In the genomic region with DNA sequence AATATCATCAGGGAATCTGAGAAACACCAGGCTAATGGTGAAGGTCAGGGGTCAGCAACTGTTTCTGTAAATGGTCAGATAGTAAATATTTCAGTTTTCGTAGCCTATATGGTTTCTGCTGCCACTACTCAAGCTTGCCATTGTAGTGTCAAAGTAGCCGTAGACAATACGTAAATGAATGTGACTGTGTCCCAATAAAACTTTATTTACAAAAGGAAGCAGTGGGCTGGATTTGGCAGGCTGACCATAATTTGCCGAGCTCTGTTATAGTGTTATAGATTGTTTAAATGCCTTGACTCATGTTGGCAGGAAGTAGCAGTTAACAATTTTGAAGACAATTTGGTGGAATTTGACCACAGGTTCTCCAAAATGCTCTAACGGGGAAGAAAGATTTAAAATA, we compare ENCODE assay signal across 12 cellular contexts.
DNase-seq lines count a peak whose midpoint lies in the region; ATAC-seq and TF ChIP-seq lines count a peak whose summit lies in the region.
"Had no signal": no experiment of that assay in that cellular context is flagged by ENCODE, and none has a peak within 500 bp of the region (broad histone marks: within the 10 kb centered on the region; RNA-seq: fewer than 3 reads in every experiment).

No MANE protein-coding gene starts in this region.

- DNase-seq in CD8-positive, alpha-beta memory T cell, result no peak
- DNase-seq in MG63, result peak; percentile 36
- peak; percentile 83 for DNase-seq in choroid plexus epithelial cell (ENCODE audit: low read depth)
- DNase-seq in natural killer cell treated with Interleukin-12 subunit alpha and Interleukin-12 subunit beta and Interleukin-15 and Interleukin-18, amount 100 ng/mL, for 72 hours (ENCODE audit: low spot score), result no peak
- DNase-seq in Peyer's patch, result no peak
- no peak for DNase-seq in mucosa of gallbladder (ENCODE audit: low spot score)
- no peak for DNase-seq in kidney tubule cell (ENCODE audit: low spot score)
- no peak for DNase-seq in activated CD4-positive, alpha-beta T cell treated with anti-CD3 and anti-CD28 coated beads for 48 hours
- DNase-seq: anterior cingulate cortex, hypothalamus, NCI-H748 treated with DMSO at 0.1 percent for 48 hours, posterior cingulate gyrus had no signal

- H3K36me3 ChIP-seq in CD8-positive, alpha-beta memory T cell (ENCODE audit: insufficient read depth, low read length), result peaks cover 7% of the 10 kb centered on the region
- H3K36me3 ChIP-seq in MG63 (peaks cover 20% of the 10 kb centered on the region), Peyer's patch (peaks cover 0 to 29% (median 0%) of the 10 kb centered on the region in 3 donors)

- no peak overlapping the region for H3K4me3 ChIP-seq in CD8-positive, alpha-beta memory T cell (ENCODE audit: low read length)
- H3K4me3 ChIP-seq in MG63, result no peak overlapping the region
- no peak overlapping the region for H3K4me3 ChIP-seq in choroid plexus epithelial cell (ENCODE audit: low read depth, low read length)
- no peak overlapping the region for H3K4me3 ChIP-seq in Peyer's patch

- H3K27ac Mint-ChIP-seq in CD8-positive, alpha-beta memory T cell, result peak overlapping the region in 6 of 8 donors; percentile 29 to 86 (median 56)
- peak overlapping the region; percentile 51 to 92 for H3K27ac Mint-ChIP-seq in natural killer cell treated with Interleukin-12 subunit alpha and Interleukin-12 subunit beta and Interleukin-15 and Interleukin-18, amount 100 ng/mL, for 72 hours

- H3K9me3 ChIP-seq in CD8-positive, alpha-beta memory T cell (ENCODE audit: low read length), result no peaks in the 10 kb centered on the region
- no peaks in the 10 kb centered on the region for H3K9me3 ChIP-seq in MG63
- H3K9me3 ChIP-seq in Peyer's patch, result no peaks in the 10 kb centered on the region

- no peak overlapping the region for H3K4me3 Mint-ChIP-seq in CD8-positive, alpha-beta memory T cell
- peak overlapping the region; percentile 23 for H3K4me3 Mint-ChIP-seq in natural killer cell treated with Interleukin-12 subunit alpha and Interleukin-12 subunit beta and Interleukin-15 and Interleukin-18, amount 100 ng/mL, for 72 hours

- H3K27me3 Mint-ChIP-seq in CD8-positive, alpha-beta memory T cell, result no peaks in the 10 kb centered on the region
- no peaks in the 10 kb centered on the region for H3K27me3 Mint-ChIP-seq in natural killer cell treated with Interleukin-12 subunit alpha and Interleukin-12 subunit beta and Interleukin-15 and Interleukin-18, amount 100 ng/mL, for 72 hours

- no peaks in the 10 kb centered on the region for H3K27me3 ChIP-seq in CD8-positive, alpha-beta memory T cell (ENCODE audit: insufficient read depth, low read length, poor library complexity, severe bottlenecking)
- H3K27me3 ChIP-seq in MG63 (no peaks in the 10 kb centered on the region), Peyer's patch (no peaks in the 10 kb centered on the region)

- peaks cover 45% of the 10 kb centered on the region for H3K4me1 ChIP-seq in CD8-positive, alpha-beta memory T cell (ENCODE audit: insufficient read depth, low read length)
- H3K4me1 ChIP-seq in Peyer's patch, result peaks cover 0 to 31% (median 2%) of the 10 kb centered on the region in 4 donors

- H3K36me3 Mint-ChIP-seq in CD8-positive, alpha-beta memory T cell, result peaks cover 0 to 99% (median 39%) of the 10 kb centered on the region in 3 donors
- H3K36me3 Mint-ChIP-seq in natural killer cell treated with Interleukin-12 subunit alpha and Interleukin-12 subunit beta and Interleukin-15 and Interleukin-18, amount 100 ng/mL, for 72 hours, result peaks cover under 1% of the 10 kb centered on the region

- no peak for TF ChIP-seq POLR2A in Peyer's patch (IDR thresholded peaks at IDR 0.05)

- POLR2A ChIA-PET in CD8-positive, alpha-beta memory T cell (lab: Charles Lee), result no interaction called here

- CTCF ChIA-PET in CD8-positive, alpha-beta memory T cell (lab: Charles Lee), result interaction anchor here (1.3 to 1.9 kb wide), 2 partner anchors 13 to 31 kb away, joined by 4 to 5 read pairs; no protein-coding TSS in a partner anchor

- ATAC-seq in natural killer cell treated with Interleukin-12 subunit alpha and Interleukin-12 subunit beta and Interleukin-15 and Interleukin-18, amount 100 ng/mL, for 72 hours, result no peak

- no peaks in the 10 kb centered on the region for H3K9me3 Mint-ChIP-seq in CD8-positive, alpha-beta memory T cell
- H3K9me3 Mint-ChIP-seq in natural killer cell treated with Interleukin-12 subunit alpha and Interleukin-12 subunit beta and Interleukin-15 and Interleukin-18, amount 100 ng/mL, for 72 hours, result no peaks in the 10 kb centered on the region

- TF ChIP-seq CTCF in choroid plexus epithelial cell (conservative IDR thresholded peaks at IDR 0.05; ENCODE audit: low read depth, low read length), result no peak
- TF ChIP-seq CTCF in Peyer's patch (IDR thresholded peaks at IDR 0.05), result no peak

- peaks cover 79 to 95% (median 94%) of the 10 kb centered on the region in 3 donors for H3K4me1 Mint-ChIP-seq in CD8-positive, alpha-beta memory T cell
- peaks cover 56 to 60% of the 10 kb centered on the region in 2 donors for H3K4me1 Mint-ChIP-seq in natural killer cell treated with Interleukin-12 subunit alpha and Interleukin-12 subunit beta and Interleukin-15 and Interleukin-18, amount 100 ng/mL, for 72 hours (ENCODE audit: low read depth in 2 of 2)

- H3K27ac ChIP-seq in CD8-positive, alpha-beta memory T cell (ENCODE audit: low read depth, low read length), result no peak overlapping the region
- peak overlapping the region in 1 of 4 donors; percentile 21 for H3K27ac ChIP-seq in Peyer's patch

Comparison
In these comparisons a context has a peak if more than half of its experiments do, and no peak if none do; other contexts are left out.
1. DNase-seq: peak in MG63 (single experiment) and choroid plexus epithelial cell (single experiment); none in CD8-positive, alpha-beta memory T cell (0 of 5), natural killer cell treated with Interleukin-12 subunit alpha and Interleukin-12 subunit beta and Interleukin-15 and Interleukin-18, amount 100 ng/mL, for 72 hours (single experiment), Peyer's patch (0 of 3), mucosa of gallbladder (single experiment), kidney tubule cell (single experiment) and activated CD4-positive, alpha-beta T cell treated with anti-CD3 and anti-CD28 coated beads for 48 hours (single experiment).